ENCODE assay signal across 8 cellular contexts in genomic region chr1:116375165-116375883, GRCh38. TPM values are rescaled to one million over a fixed set of nuclear protein-coding genes. Genes with fewer than 3 reads are reported as not detected.
DNase-seq lines count a peak whose midpoint lies in the region; ATAC-seq, FAIRE-seq and TF ChIP-seq lines count a peak whose summit lies in the region.

No MANE protein-coding gene starts in this region.

- H3K27ac ChIP-seq in keratinocyte (ENCODE audit: control insufficient read depth, insufficient read depth, low read length): peak overlapping the region; percentile 96
- no peak overlapping the region for H3K27ac ChIP-seq in neuronal stem cell (replicated peaks; ENCODE audit: low read length)

- peaks cover 48% of the 10 kb centered on the region for H3K79me2 ChIP-seq in keratinocyte (ENCODE audit: control insufficient read depth, insufficient read depth, low read length)

- no peak overlapping the region for H2AFZ ChIP-seq in keratinocyte (ENCODE audit: control insufficient read depth, low read length)
- no peak overlapping the region for H2AFZ ChIP-seq in neuronal stem cell (ENCODE audit: low read length)

- no peak overlapping the region for H2BK5ac ChIP-seq in neuronal stem cell (ENCODE audit: low read length)

- peak overlapping the region; percentile 82 to 94 (median 86) for H3K4me3 ChIP-seq in keratinocyte (ENCODE audit: control insufficient read depth in 2 of 3, extremely low read depth in 1 of 3, insufficient read depth in 2 of 3, low read depth in 1 of 3, low read length in 3 of 3)
- H3K4me3 ChIP-seq in neuronal stem cell (ENCODE audit: low read length in 2 of 2): peak overlapping the region in 1 of 2 donors; percentile 59

- H3K9ac ChIP-seq in keratinocyte (ENCODE audit: control insufficient read depth, extremely low read depth, insufficient read depth, low read length) (peak overlapping the region; percentile 78), neuronal stem cell (ENCODE audit: low read depth, low read length, poor library complexity) (no peak overlapping the region)

- dilution Hi-C loops in keratinocyte (cut with MboI; ENCODE audit: extremely low pct_ligation_motif_present, low sequenced_read_pairs): no loop called here

- H3K36me3 Mint-ChIP-seq in activated T-cell treated with anti-CD3 and anti-CD28 coated beads, Interleukin-2, amount 50 U/mL, for 24 hours (ENCODE audit: low read depth): peaks cover 46% of the 10 kb centered on the region
- peaks cover 28% of the 10 kb centered on the region for H3K36me3 Mint-ChIP-seq in activated naive CD8-positive, alpha-beta T cell treated with anti-CD3 and anti-CD28 coated beads for 36 hours

- H3K4me1 ChIP-seq in keratinocyte (ENCODE audit: control insufficient read depth, extremely low read depth, insufficient read depth, low read length) (peaks cover 54% of the 10 kb centered on the region), neuronal stem cell (ENCODE audit: control insufficient read depth in 2 of 2, insufficient read depth in 1 of 2, low read depth in 1 of 2, low read length in 2 of 2) (peaks cover 20 to 27% of the 10 kb centered on the region in 2 donors)

- H3K27ac Mint-ChIP-seq in activated T-cell treated with anti-CD3 and anti-CD28 coated beads, Interleukin-2, amount 50 U/mL, for 24 hours: peak overlapping the region; percentile 93
- H3K27ac Mint-ChIP-seq in activated naive CD8-positive, alpha-beta T cell treated with anti-CD3 and anti-CD28 coated beads for 36 hours: peak overlapping the region; percentile 93

- H3K23ac ChIP-seq in neuronal stem cell (ENCODE audit: low read depth, low read length, poor library complexity): no peak overlapping the region

- no peak overlapping the region for H2BK120ac ChIP-seq in neuronal stem cell (ENCODE audit: low read depth, low read length)

- no peaks in the 10 kb centered on the region for H3K36me3 ChIP-seq in keratinocyte (ENCODE audit: control insufficient read depth in 2 of 2, extremely low read depth in 1 of 2, insufficient read depth in 2 of 2, low read length in 2 of 2)
- H3K36me3 ChIP-seq in neuronal stem cell (replicated peaks in 1 of 2; ENCODE audit: control insufficient read depth in 2 of 2, insufficient read depth in 2 of 2, low read length in 2 of 2): no peaks in the 10 kb centered on the region

- no peak overlapping the region for H2AK5ac ChIP-seq in neuronal stem cell (ENCODE audit: low read depth, low read length)

- H4K91ac ChIP-seq in neuronal stem cell (ENCODE audit: low read depth, low read length, poor library complexity): no peak overlapping the region

- H2BK15ac ChIP-seq in neuronal stem cell (ENCODE audit: low read length): no peak overlapping the region

- no peak for ATAC-seq in GM19397 (IDR thresholded peaks at IDR 0.05; ENCODE audit: unreplicated experiment)

- WGBS in neuronal stem cell (ENCODE audit: extremely low coverage in 2 of 2, insufficient read length in 2 of 2, insufficient replicate concordance in 1 of 2), 2 donors: no CpG with 5 or more reads among the region's 8 CpGs

- H3K9me1 ChIP-seq in keratinocyte (ENCODE audit: control insufficient read depth, extremely low read depth, insufficient read depth, low read length): no peaks in the 10 kb centered on the region

- peaks cover 61% of the 10 kb centered on the region for H3K4me1 Mint-ChIP-seq in activated T-cell treated with anti-CD3 and anti-CD28 coated beads, Interleukin-2, amount 50 U/mL, for 24 hours (ENCODE audit: low read depth)
- H3K4me1 Mint-ChIP-seq in activated naive CD8-positive, alpha-beta T cell treated with anti-CD3 and anti-CD28 coated beads for 36 hours: peaks cover 53% of the 10 kb centered on the region

- no peaks in the 10 kb centered on the region for H4K20me1 ChIP-seq in keratinocyte (ENCODE audit: control insufficient read depth, extremely low read depth, insufficient read depth, low read length)

- no peaks in the 10 kb centered on the region for H3K27me3 Mint-ChIP-seq in activated T-cell treated with anti-CD3 and anti-CD28 coated beads, Interleukin-2, amount 50 U/mL, for 24 hours
- H3K27me3 Mint-ChIP-seq in activated naive CD8-positive, alpha-beta T cell treated with anti-CD3 and anti-CD28 coated beads for 36 hours: no peaks in the 10 kb centered on the region

- no peak overlapping the region for H3K18ac ChIP-seq in neuronal stem cell (ENCODE audit: low read length)

- H3K14ac ChIP-seq in neuronal stem cell (ENCODE audit: low read length): no peak overlapping the region

- H2BK12ac ChIP-seq in neuronal stem cell (ENCODE audit: low read length): no peak overlapping the region

- H3K27me3 ChIP-seq in keratinocyte (ENCODE audit: control insufficient read depth, extremely low read depth, insufficient read depth, low read length) (peaks cover 3% of the 10 kb centered on the region), neuronal stem cell (ENCODE audit: control insufficient read depth in 3 of 3, insufficient read depth in 3 of 3, low read depth in 1 of 3, low read length in 3 of 3) (peaks cover 0 to 8% (median 6%) of the 10 kb centered on the region in 3 experiments)

- H3K9me3 ChIP-seq in keratinocyte (ENCODE audit: control insufficient read depth, low read depth, low read length) (no peaks in the 10 kb centered on the region), neuronal stem cell (replicated peaks in 1 of 2; ENCODE audit: control insufficient read depth in 2 of 2, insufficient read depth in 1 of 2, low read depth in 1 of 2, low read length in 2 of 2) (no peaks in the 10 kb centered on the region)

- H3K9me3 Mint-ChIP-seq in activated T-cell treated with anti-CD3 and anti-CD28 coated beads, Interleukin-2, amount 50 U/mL, for 24 hours: no peaks in the 10 kb centered on the region
- no peaks in the 10 kb centered on the region for H3K9me3 Mint-ChIP-seq in activated naive CD8-positive, alpha-beta T cell treated with anti-CD3 and anti-CD28 coated beads for 36 hours

- FAIRE-seq in keratinocyte (lab: Jason Lieb, UNC): no peak

- no peak for TF ChIP-seq CTCF in keratinocyte (optimal IDR thresholded peaks at IDR 0.05 in 1 of 3, IDR thresholded peaks at IDR 0.05 in 1 of 3, conservative IDR thresholded peaks at IDR 0.05 in 1 of 3; ENCODE audit: extremely low read depth in 1 of 3, insufficient read depth in 2 of 3, low read length in 3 of 3)

- no peak for DNase-seq in activated T-cell treated with anti-CD3 and anti-CD28 coated beads, Interleukin-2, amount 50 U/mL, for 24 hours
- no peak for DNase-seq in activated T-cell treated with anti-CD3 and anti-CD28 coated beads, Interleukin-2, amount 50 U/mL, for 48 hours
- DNase-seq in activated naive CD8-positive, alpha-beta T cell treated with anti-CD3 and anti-CD28 coated beads for 36 hours: no peak
- DNase-seq in keratinocyte (ENCODE audit: low read depth, low spot score): no peak
- peak; percentile 76 for DNase-seq in superior temporal gyrus (ENCODE audit: extremely low spot score)
- no peak for DNase-seq in neuronal stem cell (ENCODE audit: low spot score)
- DNase-seq in AG08395 (ENCODE audit: low spot score): no peak

- H4K8ac ChIP-seq in neuronal stem cell (ENCODE audit: low read depth, low read length): no peak overlapping the region

- H3K4me2 ChIP-seq in keratinocyte (ENCODE audit: control insufficient read depth, extremely low read depth, insufficient read depth, low read depth, low read length) (peak overlapping the region; percentile 88), neuronal stem cell (ENCODE audit: insufficient read depth, low read length, poor library complexity, severe bottlenecking) (no peak overlapping the region)

- no peaks in the 10 kb centered on the region for H3K79me1 ChIP-seq in neuronal stem cell (ENCODE audit: low read depth, low read length)

- H3K4ac ChIP-seq in neuronal stem cell (ENCODE audit: low read length): no peak overlapping the region

- H3K4me3 Mint-ChIP-seq in activated T-cell treated with anti-CD3 and anti-CD28 coated beads, Interleukin-2, amount 50 U/mL, for 24 hours: peak overlapping the region; percentile 96
- H3K4me3 Mint-ChIP-seq in activated naive CD8-positive, alpha-beta T cell treated with anti-CD3 and anti-CD28 coated beads for 36 hours: peak overlapping the region; percentile 98

RNA-seq across cellular contexts. Expression of gene ATP1A1, which starts 2.3 kb away (rescaled TPM):
- total RNA-seq in activated naive CD8-positive, alpha-beta T cell treated with anti-CD3 and anti-CD28 coated beads for 36 hours: 100 to 1,000 TPM; 234 to 243 TPM
- 357 to 412 TPM (median 381 TPM) in 3 replicates for polyA plus RNA-seq in keratinocyte
- polyA plus RNA-seq in keratinocyte (2011; ENCODE audit: low read depth): 305 TPM
- polyA plus RNA-seq in keratinocyte (2011; cell fraction: cytosol; rRNA removed): 239 and 241 TPM in 2 replicates
- 486 and 517 TPM in 2 replicates for polyA plus RNA-seq in keratinocyte (2011; cell fraction: nucleus; rRNA removed)
- 252 and 318 TPM in 2 replicates for polyA plus RNA-seq in keratinocyte (2012; ENCODE audit: low replicate concordance)
- polyA minus RNA-seq in keratinocyte: 225 to 603 TPM (median 478 TPM) in 3 replicates
- 257 TPM for polyA minus RNA-seq in keratinocyte (2011; cell fraction: cytosol; rRNA and poly(A)+ RNA removed)
- polyA minus RNA-seq in keratinocyte (2011; cell fraction: nucleus; rRNA and poly(A)+ RNA removed): 329 and 500 TPM in 2 replicates
- polyA plus RNA-seq in neuronal stem cell (2013, experiment 1 of 2): 90.7 TPM
- 87.6 TPM for polyA plus RNA-seq in neuronal stem cell (2013, experiment 2 of 2)
